11 cellular contexts compared by ENCODE assay signal in the genomic region with DNA sequence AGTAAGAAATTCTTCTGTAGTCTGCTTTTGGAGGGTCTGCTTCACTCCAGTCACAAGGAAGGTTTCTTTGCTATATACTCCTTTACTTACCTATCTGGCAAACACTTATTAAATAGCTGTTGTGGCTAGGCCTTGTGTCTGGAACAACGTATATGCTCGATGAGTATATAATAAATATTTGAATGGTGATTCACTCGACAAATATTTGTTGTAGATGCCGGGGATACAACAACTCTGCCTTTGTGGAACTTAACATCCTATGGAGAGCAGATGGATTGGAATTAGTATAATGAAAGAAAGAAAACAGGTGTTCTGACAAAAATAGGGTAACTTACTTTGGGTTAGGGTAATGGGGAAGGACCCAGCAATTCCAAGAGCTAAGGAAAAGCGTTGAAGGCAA. TPM values are rescaled to one million over a fixed set of nuclear protein-coding genes. Genes with fewer than 3 reads are reported as not detected.
DNase-seq lines count a peak whose midpoint lies in the region; ATAC-seq and TF ChIP-seq lines count a peak whose summit lies in the region.
"Had no signal": no experiment of that assay in that cellular context is flagged by ENCODE, and none has a peak within 500 bp of the region (broad histone marks: within the 10 kb centered on the region; RNA-seq: fewer than 3 reads in every experiment).

No MANE protein-coding gene starts in this region.

- H2AFZ ChIP-seq in SK-N-SH (ENCODE audit: low read depth) (no peak overlapping the region), fibroblast of lung (ENCODE audit: low read length) (no peak overlapping the region)

- H3K9ac ChIP-seq in SK-N-SH: no peak overlapping the region
- H3K9ac ChIP-seq in fibroblast of lung (ENCODE audit: insufficient read depth, low read length): no peak overlapping the region

- TF ChIP-seq CTCF in MCF 10A (IDR thresholded peaks at IDR 0.05; ENCODE audit: unreplicated experiment) (no peak), breast epithelium (IDR thresholded peaks at IDR 0.05) (no peak), SK-N-SH (IDR thresholded peaks at IDR 0.05) (no peak), fibroblast of lung (conservative IDR thresholded peaks at IDR 0.05 in 1 of 2, IDR thresholded peaks at IDR 0.05 in 1 of 2; ENCODE audit: low read depth in 1 of 2, low read length in 2 of 2) (no peak), type B pancreatic cell (conservative IDR thresholded peaks at IDR 0.05) (no peak), testis (IDR thresholded peaks at IDR 0.05) (no peak)

- 46% methylated on average over 5 of the region's 5 CpGs for WGBS in SK-N-SH (ENCODE audit: low lambda C conversion rate)
- WGBS in testis, 2 donors: 88 to 89% methylated on average over 5 of the region's 5 CpGs

- peak; percentile 30 for DNase-seq in MCF 10A (ENCODE audit: unreplicated experiment)
- no peak for DNase-seq in breast epithelium (ENCODE audit: low spot score in 2 of 2)
- no peak for DNase-seq in SK-N-SH
- peak; percentile 36 to 62 for DNase-seq in fibroblast of lung (ENCODE audit: low read depth in 2 of 2)
- DNase-seq in type B pancreatic cell (ENCODE audit: extremely low spot score, unreplicated experiment): no peak
- DNase-seq in testis: no peak
- DNase-seq in HAP-1 (ENCODE audit: low spot score in 2 of 2): no peak
- DNase-seq: NCI-H2227 treated with DMSO at 0.1 percent for 48 hours had no signal

- H3K4me1 Mint-ChIP-seq in MCF 10A (ENCODE audit: insufficient read depth, unreplicated experiment): peaks cover 40% of the 10 kb centered on the region
- H3K4me1 Mint-ChIP-seq in type B pancreatic cell (ENCODE audit: unreplicated experiment): peaks cover 22% of the 10 kb centered on the region

- H3K36me3 Mint-ChIP-seq in MCF 10A (ENCODE audit: insufficient read depth, unreplicated experiment) (peaks cover 14% of the 10 kb centered on the region), type B pancreatic cell (peaks cover 4% of the 10 kb centered on the region)

- H3K4me3 Mint-ChIP-seq in MCF 10A (ENCODE audit: unreplicated experiment): no peak overlapping the region
- H3K4me3 Mint-ChIP-seq in type B pancreatic cell: no peak overlapping the region

- TF ChIP-seq EP300 in SK-N-SH (IDR thresholded peaks at IDR 0.05; ENCODE audit: borderline replicate concordance in 1 of 2, low read depth in 1 of 2, low read length in 1 of 2): no peak

- H3K27ac ChIP-seq in breast epithelium (peak overlapping the region in 1 of 2 donors; percentile 30), SK-N-SH (ENCODE audit: low read depth in 2 of 2, low read length in 1 of 2) (peak overlapping the region in 1 of 2 experiments; percentile 59; a peak in 2 of 4 replicates), fibroblast of lung (ENCODE audit: insufficient read depth, low read length) (no peak overlapping the region), testis (no peak overlapping the region)
- H3K27ac ChIP-seq: gastroesophageal sphincter, skin epidermis had no signal

- TF ChIP-seq POLR2A in breast epithelium (IDR thresholded peaks at IDR 0.05) (no peak), testis (IDR thresholded peaks at IDR 0.05) (no peak)

- H4K20me1 ChIP-seq in SK-N-SH (ENCODE audit: insufficient read depth) (peaks cover 53% of the 10 kb centered on the region), fibroblast of lung (ENCODE audit: control insufficient read depth, extremely low read depth, insufficient read depth, low read length) (no peaks in the 10 kb centered on the region)

- no peak for TF ChIP-seq RAD21 in SK-N-SH (IDR thresholded peaks at IDR 0.05; ENCODE audit: low read length)

- H3K79me2 ChIP-seq in SK-N-SH (ENCODE audit: insufficient read depth) (peaks cover 93% of the 10 kb centered on the region), fibroblast of lung (ENCODE audit: control insufficient read depth, insufficient read depth, low read length) (peaks cover 54% of the 10 kb centered on the region)

- H3K36me3 ChIP-seq in breast epithelium (no peaks in the 10 kb centered on the region), SK-N-SH (replicated peaks in 1 of 2; ENCODE audit: control insufficient read depth in 1 of 2, insufficient read depth in 2 of 2, low read length in 1 of 2) (peaks cover 0 to 9% of the 10 kb centered on the region in 2 experiments), fibroblast of lung (ENCODE audit: control insufficient read depth, insufficient read depth, low read length) (no peaks in the 10 kb centered on the region), testis (ENCODE audit: low read depth, missing control alignments) (no peaks in the 10 kb centered on the region), HAP-1 (replicated peaks) (peaks cover 5% of the 10 kb centered on the region)

- BruUV-seq in MCF 10A (replicated peaks; lab: Mats Ljungman, UMichigan): no TSS peak

- no peak overlapping the region for H3K4me3 ChIP-seq in breast epithelium
- H3K4me3 ChIP-seq in SK-N-SH (ENCODE audit: low read depth in 2 of 2, low read length in 1 of 2): no peak overlapping the region
- H3K4me3 ChIP-seq in fibroblast of lung (replicated peaks in 1 of 4; ENCODE audit: control extremely low read depth in 1 of 4, insufficient read depth in 1 of 4, low read depth in 3 of 4, low read length in 4 of 4): no peak overlapping the region
- H3K4me3 ChIP-seq in testis: no peak overlapping the region
- H3K4me3 ChIP-seq in HAP-1: no peak overlapping the region
- H3K4me3 ChIP-seq: gastroesophageal sphincter, skin epidermis had no signal

- H3K4me1 ChIP-seq in breast epithelium: no peaks in the 10 kb centered on the region
- peaks cover 0 to 11% of the 10 kb centered on the region in 2 experiments; a peak in 1 of 4 replicates for H3K4me1 ChIP-seq in SK-N-SH (ENCODE audit: control insufficient read depth in 1 of 2, insufficient read depth in 2 of 2, low read depth in 1 of 2, low read length in 1 of 2)
- peaks cover 8% of the 10 kb centered on the region for H3K4me1 ChIP-seq in fibroblast of lung (ENCODE audit: control insufficient read depth, extremely low read depth, insufficient read depth, low read length)
- no peaks in the 10 kb centered on the region for H3K4me1 ChIP-seq in testis
- no peaks in the 10 kb centered on the region for H3K4me1 ChIP-seq in HAP-1

- POLR2A ChIA-PET in MCF 10A (lab: Yijun Ruan, JAX) (interaction anchor here (1.1 to 1.2 kb wide), 3 partner anchors 31 to 153 kb away, joined by 3 to 4 read pairs (median 3); a partner anchor contains a TSS), SK-N-SH (lab: Yijun Ruan, JAX) (no interaction called here)

- H3K9me3 Mint-ChIP-seq in MCF 10A (ENCODE audit: unreplicated experiment): no peaks in the 10 kb centered on the region
- no peaks in the 10 kb centered on the region for H3K9me3 Mint-ChIP-seq in type B pancreatic cell

- peaks cover 13% of the 10 kb centered on the region for H3F3A ChIP-seq in SK-N-SH (replicated peaks; ENCODE audit: insufficient read depth)

- no peaks in the 10 kb centered on the region for H3K9me2 ChIP-seq in SK-N-SH

- in situ Hi-C loops in HAP-1 (cut with MboI; ENCODE audit: low sequenced_read_pairs): no loop called here

- no peak for ATAC-seq in GM19467 (IDR thresholded peaks at IDR 0.05; ENCODE audit: unreplicated experiment)
- ATAC-seq: gastroesophageal sphincter had no signal

- H3K27me3 Mint-ChIP-seq in MCF 10A (ENCODE audit: insufficient read depth, unreplicated experiment): no peaks in the 10 kb centered on the region
- H3K27me3 Mint-ChIP-seq in type B pancreatic cell: no peaks in the 10 kb centered on the region

- H3K4me2 ChIP-seq in SK-N-SH (peak overlapping the region; percentile 5; the same call in 1 of the 2 replicates), fibroblast of lung (ENCODE audit: extremely low read depth, insufficient read depth, low read length) (peak overlapping the region; percentile 27)

- H3K9me3 ChIP-seq in breast epithelium: no peaks in the 10 kb centered on the region
- H3K9me3 ChIP-seq in SK-N-SH: no peaks in the 10 kb centered on the region
- no peaks in the 10 kb centered on the region for H3K9me3 ChIP-seq in fibroblast of lung (ENCODE audit: control insufficient read depth, insufficient read depth, low read depth, low read length)
- no peaks in the 10 kb centered on the region for H3K9me3 ChIP-seq in testis
- no peaks in the 10 kb centered on the region for H3K9me3 ChIP-seq in HAP-1
- H3K9me3 ChIP-seq: gastroesophageal sphincter had no signal

- CTCF ChIA-PET in MCF 10A (lab: Yijun Ruan, JAX) (interaction anchor here (1.1 kb wide), 1 partner anchor 31 kb away, joined by 4 read pairs; a partner anchor contains a TSS), SK-N-SH (lab: Yijun Ruan, JAX) (no interaction called here)

- intact Hi-C loops in MCF 10A (cut with micrococcal nuclease) (no loop called here), breast epithelium (cut with DNase I; ENCODE audit: low total_unique reads) (no loop called here), testis (cut with DNase I; ENCODE audit: low total_unique reads) (no loop called here)

- H3K27ac Mint-ChIP-seq in MCF 10A (ENCODE audit: low read depth, unreplicated experiment) (peak overlapping the region; percentile 18), type B pancreatic cell (peak overlapping the region; percentile 59)

- H3K27me3 ChIP-seq in breast epithelium: no peaks in the 10 kb centered on the region
- H3K27me3 ChIP-seq in SK-N-SH (ENCODE audit: insufficient read depth): no peaks in the 10 kb centered on the region
- no peaks in the 10 kb centered on the region for H3K27me3 ChIP-seq in fibroblast of lung (ENCODE audit: control insufficient read depth, insufficient read depth, low read length)
- no peaks in the 10 kb centered on the region for H3K27me3 ChIP-seq in testis
- H3K27me3 ChIP-seq in HAP-1 (ENCODE audit: low read depth): no peaks in the 10 kb centered on the region
- H3K27me3 ChIP-seq: gastroesophageal sphincter had no signal

RNA-seq across cellular contexts. Expression of a gene that starts 31.1 kb away (rescaled TPM):
- total RNA-seq in MCF 10A (2022) (86.9 and 109 TPM in 2 replicates), breast epithelium (10 to 100 TPM; 35.5 to 53.1 (median 40.6) TPM), fibroblast of lung (27.0 and 40.1 TPM in 2 replicates), type B pancreatic cell (ENCODE audit: low replicate concordance) (76.2 and 85.1 TPM in 2 replicates), testis (10 to 100 TPM; 56.5 to 64.6 TPM)
- polyA plus RNA-seq in SK-N-SH (2012; rRNA removed) (13.1 and 18.4 TPM in 2 replicates), fibroblast of lung (44.4 and 48.5 TPM in 2 replicates), testis (ENCODE audit: insufficient read depth, low read depth, low replicate concordance) (107 TPM)
- 15.6 and 16.1 TPM in 2 replicates for polyA plus RNA-seq in SK-N-SH (2012; cell fraction: cytosol; rRNA removed)
- 13.7 and 17.3 TPM in 2 replicates for polyA plus RNA-seq in SK-N-SH (2012; cell fraction: nucleus; rRNA removed)
- 29.5 and 32.5 TPM in 2 replicates for polyA plus RNA-seq in fibroblast of lung (2012)
- 60.3 and 70.8 TPM in 2 replicates for polyA minus RNA-seq in fibroblast of lung (ENCODE audit: low replicate concordance)

RNA-seq across cellular contexts. Expression of a gene that starts 40.5 kb away (rescaled TPM):
- total RNA-seq in MCF 10A (2022) (61.8 and 64.8 TPM in 2 replicates), breast epithelium (10 to 100 TPM; 38.7 to 51.8 (median 45.8) TPM), fibroblast of lung (94.0 and 118 TPM in 2 replicates), type B pancreatic cell (ENCODE audit: low replicate concordance) (54.0 and 60.4 TPM in 2 replicates), testis (10 to 100 TPM; 67.6 to 69.2 TPM)
- polyA plus RNA-seq in SK-N-SH (2012; rRNA removed) (26.4 and 32.7 TPM in 2 replicates), fibroblast of lung (56.5 and 64.0 TPM in 2 replicates), testis (ENCODE audit: insufficient read depth, low read depth, low replicate concordance) (52.6 TPM)
- 22.8 and 28.0 TPM in 2 replicates for polyA plus RNA-seq in SK-N-SH (2012; cell fraction: cytosol; rRNA removed)
- 51.9 and 62.6 TPM in 2 replicates for polyA plus RNA-seq in SK-N-SH (2012; cell fraction: nucleus; rRNA removed)
- 51.1 and 53.5 TPM in 2 replicates for polyA plus RNA-seq in fibroblast of lung (2012)
- polyA minus RNA-seq in fibroblast of lung (ENCODE audit: low replicate concordance): 135 and 143 TPM in 2 replicates

Comparison
In these comparisons a context has a peak if more than half of its experiments do, and no peak if none do; other contexts are left out.
1. DNase-seq: peak in MCF 10A (single experiment) and fibroblast of lung (2 of 2); none in breast epithelium (0 of 2), SK-N-SH (single experiment), type B pancreatic cell (single experiment), testis (single experiment) and HAP-1 (0 of 2).